8 cellular contexts compared by ENCODE assay signal in the genomic region with DNA sequence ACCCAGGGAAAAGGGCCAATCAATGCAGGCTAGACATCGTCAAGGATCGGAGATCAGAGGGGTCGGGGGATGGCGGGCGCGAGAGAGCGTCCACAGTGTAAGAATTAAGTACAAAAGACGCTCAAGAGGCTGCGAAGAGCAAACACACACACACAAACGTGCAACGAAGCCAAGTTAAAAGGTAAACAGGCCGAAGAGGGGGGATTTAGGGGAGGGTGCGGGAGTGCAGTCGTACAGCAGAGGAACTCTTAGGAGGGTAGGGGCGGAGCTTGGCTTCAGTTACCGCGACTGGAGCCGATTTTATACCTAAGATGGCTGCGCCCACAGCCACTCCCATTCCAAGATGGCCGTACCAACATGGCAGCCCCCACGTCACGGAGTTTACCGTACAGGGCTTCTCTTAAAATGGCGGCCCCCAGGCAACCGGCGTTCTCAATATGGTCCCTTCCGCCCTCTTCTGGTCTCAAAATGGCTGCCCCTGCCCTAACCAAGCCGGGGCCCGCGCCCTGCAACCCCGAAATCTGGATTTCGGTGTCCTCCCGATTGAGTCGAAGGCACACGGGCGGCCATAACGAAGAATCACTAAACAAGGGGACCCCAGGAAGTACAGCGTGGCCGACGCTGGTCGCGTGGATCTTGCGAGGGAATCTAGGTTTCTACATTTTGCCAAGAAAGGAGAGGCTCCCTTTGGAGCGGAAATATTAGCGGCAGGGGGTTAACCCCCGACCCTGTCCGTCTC.
DNase-seq lines count a peak whose midpoint lies in the region; ATAC-seq and TF ChIP-seq lines count a peak whose summit lies in the region.

No MANE protein-coding gene starts in this region.

- no peak; the same call in none of the 2 replicates for TF ChIP-seq CTCF in AG09319 (IDR thresholded peaks at IDR 0.05; ENCODE audit: low read depth, low read length)

- no peaks in the 10 kb centered on the region for H3K9me3 Mint-ChIP-seq in effector memory CD8-positive, alpha-beta T cell
- H3K9me3 Mint-ChIP-seq in memory B cell = no peaks in the 10 kb centered on the region

- H3K4me1 Mint-ChIP-seq in effector memory CD8-positive, alpha-beta T cell (ENCODE audit: low read depth in 2 of 2) = peaks cover 35 to 37% of the 10 kb centered on the region in 2 donors
- H3K4me1 Mint-ChIP-seq in memory B cell = peaks cover 40% of the 10 kb centered on the region

- H3K27me3 Mint-ChIP-seq in effector memory CD8-positive, alpha-beta T cell = no peaks in the 10 kb centered on the region
- H3K27me3 Mint-ChIP-seq in memory B cell = no peaks in the 10 kb centered on the region

- peak overlapping the region; percentile 94 to 95 for H3K27ac Mint-ChIP-seq in effector memory CD8-positive, alpha-beta T cell
- H3K27ac Mint-ChIP-seq in memory B cell = peak overlapping the region; percentile 93

- H3K36me3 Mint-ChIP-seq in effector memory CD8-positive, alpha-beta T cell (ENCODE audit: insufficient read depth) = peaks cover 73% of the 10 kb centered on the region
- peaks cover 10% of the 10 kb centered on the region for H3K36me3 Mint-ChIP-seq in memory B cell

- peak; percentile 70 for ATAC-seq in GM19043 (IDR thresholded peaks at IDR 0.05; ENCODE audit: low read depth, unreplicated experiment)
- ATAC-seq in HG03378 (IDR thresholded peaks at IDR 0.05; ENCODE audit: unreplicated experiment) = peak; percentile 61
- peak; percentile 76 for ATAC-seq in effector memory CD8-positive, alpha-beta T cell (replicated peaks)
- ATAC-seq in memory B cell (ENCODE audit: low read depth) = peak; percentile 79

- DNase-seq in AG09319 (ENCODE audit: extremely low read depth, low read depth) (peak; percentile 92), NCI-H774 (lab: John Stamatoyannopoulos, UW) (peak; percentile 99), memory B cell (ENCODE audit: low spot score in 2 of 2) (peak; percentile 88 to 96)
- DNase-seq in activated CD8-positive, alpha-beta memory T cell treated with anti-CD3 and anti-CD28 coated beads for 4 hours (ENCODE audit: low read depth in 2 of 2) = peak; percentile 92 to 96
- peak; percentile 96 to 97 (median 96) for DNase-seq in effector memory CD8-positive, alpha-beta T cell
- peak; percentile 88 to 95 (median 92) for DNase-seq in stimulated activated CD4-positive, alpha-beta T cell treated with anti-CD3 and anti-CD28 coated beads, TNF-alpha, amount 100 ng/mL, for 48 hours (ENCODE audit: low read depth in 3 of 3)

- H3K4me3 Mint-ChIP-seq in effector memory CD8-positive, alpha-beta T cell = peak overlapping the region; percentile 87 to 90
- peak overlapping the region; percentile 89 for H3K4me3 Mint-ChIP-seq in memory B cell

Comparison
In these comparisons a context has a peak if more than half of its experiments do, and no peak if none do; other contexts are left out.
1. Peak in every context shown above with its lines: DNase-seq and ATAC-seq.